16 cellular contexts compared by ENCODE assay signal in genomic region chr2:226411727-226412360, GRCh38.
A peak's percentile ranks its signal among the peaks of the same experiment; 100 is the strongest.
DNase-seq lines count a peak whose midpoint lies in the region; ATAC-seq and TF ChIP-seq lines count a peak whose summit lies in the region.
"Had no signal": no experiment of that assay in that cellular context is flagged by ENCODE, and none has a peak within 500 bp of the region (broad histone marks: within the 10 kb centered on the region; RNA-seq: fewer than 3 reads in every experiment).

No MANE protein-coding gene starts in this region.

- no TSS peak for BruUV-seq in Calu3 (replicated peaks; lab: Mats Ljungman, UMichigan)
- no TSS peak for BruUV-seq in IMR-90 (replicated peaks; lab: Mats Ljungman, UMichigan)

- CTCF ChIA-PET in Calu3 (lab: Charles Lee) (interaction anchor here (0.9 kb wide), 1 partner anchor 66 kb away, joined by 3 read pairs; no protein-coding TSS in a partner anchor), IMR-90 (lab: Yijun Ruan, JAX) (no interaction called here)

- TF ChIP-seq CTCF in Calu3 (IDR thresholded peaks at IDR 0.05; ENCODE audit: unreplicated experiment) (no peak), IMR-90 (conservative IDR thresholded peaks at IDR 0.05; ENCODE audit: low read depth, low read length) (no peak), epithelial cell of esophagus (IDR thresholded peaks at IDR 0.05; ENCODE audit: insufficient read depth, low read depth, low read length, missing control alignments) (no peak), upper lobe of right lung (IDR thresholded peaks at IDR 0.05) (no peak)

- in situ Hi-C loops in IMR-90 (cut with MboI; ENCODE audit: low sequenced_read_pairs) = no loop called here

- no peak overlapping the region for H3K9ac ChIP-seq in IMR-90 (ENCODE audit: low read depth, low read length)

- POLR2A ChIA-PET in IMR-90 (lab: Charles Lee; ENCODE audit: unreplicated experiment) = no interaction called here

- H3K9me3 Mint-ChIP-seq in Calu3 (ENCODE audit: low read depth, unreplicated experiment) = peaks cover 8% of the 10 kb centered on the region
- H3K9me3 Mint-ChIP-seq: central memory CD8-positive, alpha-beta T cell had no signal

- intact Hi-C loops in Calu3 (cut with micrococcal nuclease; ENCODE audit: unreplicated experiment) (loop anchor here (1.0 to 5.0 kb wide), 4 partner anchors 66 to 380 kb away; no protein-coding TSS in a partner anchor), IMR-90 (cut with micrococcal nuclease) (no loop called here), upper lobe of right lung (cut with DNase I) (no loop called here)

- H4K20me1 ChIP-seq in IMR-90 (ENCODE audit: insufficient read depth, low read length) = no peaks in the 10 kb centered on the region

- H3K4me3 Mint-ChIP-seq in Calu3 (ENCODE audit: low read depth, unreplicated experiment) = peak overlapping the region; percentile 17
- H3K4me3 Mint-ChIP-seq: central memory CD8-positive, alpha-beta T cell; IgD-negative memory B cell had no signal

- H3K4me1 Mint-ChIP-seq in Calu3 (ENCODE audit: low read depth, unreplicated experiment) = peaks cover 37% of the 10 kb centered on the region
- H3K4me1 Mint-ChIP-seq: central memory CD8-positive, alpha-beta T cell had no signal

- H3K14ac ChIP-seq in IMR-90 (replicated peaks; ENCODE audit: low read depth, low read length) = peak overlapping the region; percentile 78

- no peak overlapping the region; the same call in 1 of the 2 replicates for H4K5ac ChIP-seq in IMR-90 (ENCODE audit: low read depth, low read length)

- H3K4me1 ChIP-seq in IMR-90 (ENCODE audit: control insufficient read depth, insufficient read depth, low read length) (no peaks in the 10 kb centered on the region; the same call in 1 of the 2 replicates), upper lobe of right lung (no peaks in the 10 kb centered on the region)

- 88% methylated on average over 1 of the region's 4 CpGs; no CpG with 5 or more reads in 1 of the 2 experiments for WGBS in IMR-90 (ENCODE audit: extremely low coverage in 2 of 2, insufficient read length in 1 of 2), 2 experiments

- H3K18ac ChIP-seq in IMR-90 (ENCODE audit: low read depth, low read length) = peak overlapping the region; percentile 66; the same call in 1 of the 2 replicates

- H2BK5ac ChIP-seq in IMR-90 (ENCODE audit: low read depth, low read length, poor library complexity, severe bottlenecking) = peak overlapping the region; percentile 44

- no peak overlapping the region for H3K4me2 ChIP-seq in IMR-90 (ENCODE audit: low read depth, low read length)

- dilution Hi-C loops in IMR-90 (cut with HindIII; ENCODE audit: low sequenced_read_pairs, unreplicated experiment) = no loop called here

- no peak; the same call in 1 of the 2 replicates for ATAC-seq in IMR-90 (ENCODE audit: low read depth)
- no peak for ATAC-seq in upper lobe of right lung
- ATAC-seq in GM18520 (IDR thresholded peaks at IDR 0.05; ENCODE audit: unreplicated experiment) = no peak
- ATAC-seq in GM19035 (IDR thresholded peaks at IDR 0.05; ENCODE audit: unreplicated experiment) = no peak
- ATAC-seq: stimulated activated naive CD8-positive, alpha-beta T cell treated with anti-CD3 and anti-CD28 coated beads, Interleukin-15, Interleukin-2, amounts not matched to agents 100 U/mL and 50 U/mL, for 24 hours had no signal

- H2BK120ac ChIP-seq in IMR-90 (ENCODE audit: low read depth, low read length) = peak overlapping the region; percentile 95

- TF ChIP-seq POLR2A in IMR-90 (IDR thresholded peaks at IDR 0.05; ENCODE audit: low read depth, low read length) = no peak

- H3K56ac ChIP-seq in IMR-90 (ENCODE audit: extremely low read depth, insufficient read depth, low read length) = peak overlapping the region; percentile 79

- H2AK5ac ChIP-seq in IMR-90 (ENCODE audit: low read depth, low read length) = peak overlapping the region; percentile 91

- no peaks in the 10 kb centered on the region for H3K9me1 ChIP-seq in IMR-90 (ENCODE audit: insufficient read depth, low read length)

- peak overlapping the region; percentile 73; the same call in 1 of the 2 replicates for H3K4ac ChIP-seq in IMR-90 (ENCODE audit: low read depth, low read length)

- H4K91ac ChIP-seq in IMR-90 (ENCODE audit: insufficient read depth, low read depth, low read length) = peak overlapping the region; percentile 78

- H3K4me3 ChIP-seq in IMR-90 (ENCODE audit: insufficient read depth, low read depth, low read length) (no peak overlapping the region), epithelial cell of esophagus (ENCODE audit: low read length) (no peak overlapping the region), upper lobe of right lung (no peak overlapping the region)

- H3K27ac Mint-ChIP-seq in Calu3 (ENCODE audit: unreplicated experiment) = peak overlapping the region; percentile 95
- H3K27ac Mint-ChIP-seq: IgD-negative memory B cell had no signal

- DNase-seq in Calu3 (peak; percentile 73), IMR-90 (peak; percentile 70), epithelial cell of esophagus (ENCODE audit: low read depth) (peak; percentile 96), mucosa of gallbladder (ENCODE audit: low spot score) (peak; percentile 60), upper lobe of right lung (no peak), NCI-H128 (lab: John Stamatoyannopoulos, UW; ENCODE audit: unreplicated experiment) (no peak)
- DNase-seq: activated naive CD4-positive, alpha-beta T cell treated with anti-CD3 and anti-CD28 coated beads, Interleukin-2, amount 50 U/mL, for 16 hours; H7; NCI-H187; SHP77 treated with DMSO at 0.1 percent for 48 hours; stimulated activated naive CD8-positive, alpha-beta T cell treated with anti-CD3 and anti-CD28 coated beads, Interleukin-15, Interleukin-2, amounts not matched to agents 100 U/mL and 50 U/mL, for 24 hours had no signal

- H3K36me3 ChIP-seq in IMR-90 (ENCODE audit: control insufficient read depth, insufficient read depth, low read length) = no peaks in the 10 kb centered on the region
- H3K36me3 ChIP-seq in upper lobe of right lung = no peaks in the 10 kb centered on the region

- no peak overlapping the region; the same call in 1 of the 2 replicates for H3K27ac ChIP-seq in IMR-90 (ENCODE audit: insufficient read depth, low read length)
- no peak overlapping the region for H3K27ac ChIP-seq in upper lobe of right lung
- H3K27ac ChIP-seq: VCaP had no signal

- H2AFZ ChIP-seq in IMR-90 (replicated peaks; ENCODE audit: low read length, poor library complexity) = peak overlapping the region; percentile 34

- H3K9me3 ChIP-seq in IMR-90 (ENCODE audit: control insufficient read depth, insufficient read depth, low read length) = no peaks in the 10 kb centered on the region
- H3K9me3 ChIP-seq in upper lobe of right lung = no peaks in the 10 kb centered on the region

- H2BK20ac ChIP-seq in IMR-90 (ENCODE audit: low read depth, low read length) = peak overlapping the region; percentile 91

- H3K36me3 Mint-ChIP-seq in Calu3 (ENCODE audit: insufficient read depth, unreplicated experiment) = peaks cover 10% of the 10 kb centered on the region

- no peaks in the 10 kb centered on the region for H3K79me1 ChIP-seq in IMR-90 (ENCODE audit: low read depth in 1 of 2, low read length in 2 of 2)

- no peaks in the 10 kb centered on the region for H3K27me3 ChIP-seq in IMR-90 (ENCODE audit: control insufficient read depth, insufficient read depth, low read length)
- H3K27me3 ChIP-seq in upper lobe of right lung = no peaks in the 10 kb centered on the region

- peak overlapping the region; percentile 90 for H3K23ac ChIP-seq in IMR-90 (ENCODE audit: low read depth, low read length)

- H2BK15ac ChIP-seq in IMR-90 (ENCODE audit: low read depth, low read length) = peak overlapping the region; percentile 80

- H3K27me3 Mint-ChIP-seq in Calu3 (ENCODE audit: unreplicated experiment) = no peaks in the 10 kb centered on the region
- H3K27me3 Mint-ChIP-seq: IgD-negative memory B cell had no signal

- no peak overlapping the region for H2AK9ac ChIP-seq in IMR-90 (replicated peaks; ENCODE audit: low read depth, low read length, poor library complexity)

- TF ChIP-seq RAD21 in IMR-90 (IDR thresholded peaks at IDR 0.05; ENCODE audit: low read length) = no peak

- H4K8ac ChIP-seq in IMR-90 (ENCODE audit: low read depth in 2 of 2, low read length in 2 of 2) = peak overlapping the region; percentile 77 to 88

TF ChIP-seq in IMR-90, 13 proteins besides CTCF, POLR2A, EP300 and RAD21:
- TF ChIP-seq RCOR1 (IDR thresholded peaks at IDR 0.05; ENCODE audit: insufficient replicate concordance, low read length) (no peak), FOS (IDR thresholded peaks at IDR 0.05; ENCODE audit: low read depth, low read length) (no peak), BHLHE40 (IDR thresholded peaks at IDR 0.05; ENCODE audit: low read depth, low read length) (peak; percentile 28; the same call in 1 of the 2 replicates), SMC3 (IDR thresholded peaks at IDR 0.05; ENCODE audit: low read depth, low read length) (no peak), RFX5 (IDR thresholded peaks at IDR 0.05; ENCODE audit: low read depth, low read length) (no peak), NFE2L2 (IDR thresholded peaks at IDR 0.05; ENCODE audit: low read depth, low read length) (no peak), CEBPB (IDR thresholded peaks at IDR 0.05; ENCODE audit: low read depth, low read length) (no peak), CHD1 (IDR thresholded peaks at IDR 0.05; ENCODE audit: low read depth, low read length) (no peak)

Comparison
In these comparisons a context has a peak if more than half of its experiments do, and no peak if none do; other contexts are left out.
1. DNase-seq: peak in Calu3 (single experiment), IMR-90 (single experiment), epithelial cell of esophagus (single experiment) and mucosa of gallbladder (single experiment); none in upper lobe of right lung (single experiment) and NCI-H128 (single experiment).